10 cellular contexts compared by ENCODE assay signal in genomic region chr9:121652838-121653231, GRCh38. TPM values are rescaled to one million over a fixed set of nuclear protein-coding genes. Genes with fewer than 3 reads are reported as not detected.
DNase-seq lines count a peak whose midpoint lies in the region; ATAC-seq and TF ChIP-seq lines count a peak whose summit lies in the region.
"Had no signal": no experiment of that assay in that cellular context is flagged by ENCODE, and none has a peak within 500 bp of the region (broad histone marks: within the 10 kb centered on the region; RNA-seq: fewer than 3 reads in every experiment).

No MANE protein-coding gene starts in this region.

- peak overlapping the region; percentile 84 for H3K4ac ChIP-seq in mesendoderm (ENCODE audit: low read depth, low read length)

- no peak for DNase-seq in HCT116 (ENCODE audit: low read depth, low spot score)
- no peak for DNase-seq in dorsolateral prefrontal cortex
- no peak for DNase-seq in mesendoderm
- no peak for DNase-seq in smooth muscle cell (lab: John Stamatoyannopoulos, UW; ENCODE audit: unreplicated experiment)
- DNase-seq in COLO668 (lab: John Stamatoyannopoulos, UW; ENCODE audit: unreplicated experiment) = no peak
- DNase-seq in activated CD4-positive, CD25-positive, alpha-beta regulatory T cell treated with anti-CD3 and anti-CD28 coated beads, Interleukin-2, amount 50 U/mL, for 72 hours = no peak
- DNase-seq in NCI-H446 treated with DMSO at 0.1 percent for 48 hours (lab: John Stamatoyannopoulos, UW) = no peak
- DNase-seq: NCI-H146, occipital lobe had no signal

- H3K9me3 ChIP-seq in HCT116 (ENCODE audit: control insufficient read depth in 1 of 2, insufficient read depth in 1 of 2, low read depth in 1 of 2, low read length in 2 of 2) = no peaks in the 10 kb centered on the region
- no peaks in the 10 kb centered on the region for H3K9me3 ChIP-seq in smooth muscle cell (replicated peaks; ENCODE audit: low read depth)

- H3K36me3 ChIP-seq in HCT116 (ENCODE audit: control insufficient read depth in 1 of 2, insufficient read depth in 2 of 2, low read length in 2 of 2) (no peaks in the 10 kb centered on the region), mesendoderm (ENCODE audit: control insufficient read depth, insufficient read depth, low read length) (no peaks in the 10 kb centered on the region), smooth muscle cell (ENCODE audit: low read depth) (no peaks in the 10 kb centered on the region)

- H3K18ac ChIP-seq in mesendoderm (ENCODE audit: low read length) = peak overlapping the region; percentile 94

- peaks cover 3% of the 10 kb centered on the region for H3F3A ChIP-seq in smooth muscle cell (ENCODE audit: low read depth)

- no peak for ATAC-seq in HCT116
- ATAC-seq in HG02938 (IDR thresholded peaks at IDR 0.05; ENCODE audit: unreplicated experiment) = no peak

- H3K56ac ChIP-seq in mesendoderm (ENCODE audit: low read length) = peak overlapping the region; percentile 91

- no peak overlapping the region for H2BK15ac ChIP-seq in mesendoderm (replicated peaks; ENCODE audit: low read depth)

- H3K79me2 ChIP-seq in HCT116 (ENCODE audit: insufficient read depth, low read length) (peaks cover 6% of the 10 kb centered on the region; the same call in 1 of the 2 replicates), mesendoderm (ENCODE audit: control insufficient read depth, insufficient read depth, low read length) (peaks cover 49% of the 10 kb centered on the region), smooth muscle cell (ENCODE audit: low read depth) (peaks cover 54% of the 10 kb centered on the region)

- H3K79me1 ChIP-seq in mesendoderm (ENCODE audit: low read length) = peaks cover 32% of the 10 kb centered on the region

- H3K27ac ChIP-seq in HCT116 (ENCODE audit: low read depth, low read length) (no peak overlapping the region; the same call in 1 of the 2 replicates), dorsolateral prefrontal cortex (peak overlapping the region in 18 of 59 donors; percentile 4 to 87 (median 68)), mesendoderm (ENCODE audit: low read depth, low read length) (no peak overlapping the region), smooth muscle cell (ENCODE audit: low read depth) (no peak overlapping the region)

- no TSS peak for BruUV-seq in HCT116 (replicated peaks; lab: Mats Ljungman, UMichigan)

- intact Hi-C loops in HCT116 (cut with micrococcal nuclease) = no loop called here
- intact Hi-C loops in dorsolateral prefrontal cortex (cut with DNase I) = no loop called here

- H2BK120ac ChIP-seq in mesendoderm (ENCODE audit: low read depth, low read length) = no peak overlapping the region

- H3K27me3 ChIP-seq in HCT116 (ENCODE audit: insufficient read depth, low read length) = no peaks in the 10 kb centered on the region
- no peaks in the 10 kb centered on the region for H3K27me3 ChIP-seq in dorsolateral prefrontal cortex
- no peaks in the 10 kb centered on the region for H3K27me3 ChIP-seq in mesendoderm (ENCODE audit: insufficient read depth, low read length, poor library complexity)
- no peaks in the 10 kb centered on the region for H3K27me3 ChIP-seq in smooth muscle cell (ENCODE audit: low read depth)

- H3K4me2 ChIP-seq in HCT116 (ENCODE audit: low read length) (peak overlapping the region; percentile 93), mesendoderm (ENCODE audit: low read length) (peak overlapping the region; percentile 92), smooth muscle cell (peak overlapping the region; percentile 99)

- no peak for TF ChIP-seq CTCF in HCT116 (IDR thresholded peaks at IDR 0.05 in 2 of 3, conservative IDR thresholded peaks at IDR 0.05 in 1 of 3; ENCODE audit: borderline replicate concordance in 1 of 3, insufficient read depth in 1 of 3, low read depth in 2 of 3, low read length in 2 of 3)
- no peak for TF ChIP-seq CTCF in dorsolateral prefrontal cortex (IDR thresholded peaks at IDR 0.05 in 54 of 56, conservative IDR thresholded peaks at IDR 0.05 in 2 of 56; ENCODE audit: low read depth in 1 of 56, partially characterized antibody in 56 of 56)
- TF ChIP-seq CTCF in smooth muscle cell (IDR thresholded peaks at IDR 0.05; ENCODE audit: borderline replicate concordance, insufficient read depth, poor library complexity, severe bottlenecking) = no peak

- no peaks in the 10 kb centered on the region for H3K9me2 ChIP-seq in HCT116 (ENCODE audit: insufficient read depth)

- TF ChIP-seq POLR2A in HCT116 (IDR thresholded peaks at IDR 0.05; ENCODE audit: borderline replicate concordance, extremely low read depth, insufficient read depth, insufficient read length) = no peak

- H4K20me1 ChIP-seq in HCT116 (ENCODE audit: insufficient read depth) (no peaks in the 10 kb centered on the region), smooth muscle cell (ENCODE audit: low read depth) (peaks cover 57% of the 10 kb centered on the region)

- H3K9ac ChIP-seq in HCT116 (ENCODE audit: low read length) (no peak overlapping the region), mesendoderm (ENCODE audit: low read length) (peak overlapping the region; percentile 80), smooth muscle cell (ENCODE audit: low read depth) (peak overlapping the region; percentile 55)

- POLR2A ChIA-PET in HCT116 (lab: Charles Lee) = no interaction called here

- RAD21 ChIA-PET in HCT116 (lab: Charles Lee; ENCODE audit: low non-redundant PET in 1 of 2, low total read pairs in 2 of 2, uncharacterized antibody in 2 of 2, unreplicated experiment in 2 of 2) = no interaction called here

- no peak for TF ChIP-seq RAD21 in HCT116 (IDR thresholded peaks at IDR 0.05; ENCODE audit: low read depth)

- no peak overlapping the region for H4K8ac ChIP-seq in mesendoderm (ENCODE audit: low read depth, low read length)

- H3K4me1 ChIP-seq in HCT116 (ENCODE audit: control insufficient read depth in 1 of 2, insufficient read depth in 2 of 2, low read length in 2 of 2) = peaks cover 42 to 56% of the 10 kb centered on the region in 2 experiments
- H3K4me1 ChIP-seq in mesendoderm (ENCODE audit: control insufficient read depth, low read depth, low read length) = peaks cover 23% of the 10 kb centered on the region
- peaks cover 23% of the 10 kb centered on the region for H3K4me1 ChIP-seq in smooth muscle cell (ENCODE audit: low read depth)

- peak overlapping the region; percentile 33 for H2BK5ac ChIP-seq in mesendoderm (ENCODE audit: low read length)

- H2AFZ ChIP-seq in HCT116 (ENCODE audit: low read depth, low read length, poor library complexity, severe bottlenecking) (no peak overlapping the region), smooth muscle cell (ENCODE audit: low read depth) (no peak overlapping the region)

- H3K4me3 ChIP-seq in HCT116 (replicated peaks in 1 of 2; ENCODE audit: low read depth in 1 of 2, low read length in 2 of 2) (no peak overlapping the region), dorsolateral prefrontal cortex (peak overlapping the region in 54 of 59 donors; percentile 45 to 83 (median 68)), mesendoderm (ENCODE audit: low read length) (peak overlapping the region; percentile 60), smooth muscle cell (peak overlapping the region; percentile 75)

- no peak overlapping the region for H4K5ac ChIP-seq in mesendoderm (ENCODE audit: low read length)

- no peak overlapping the region for H3K23ac ChIP-seq in mesendoderm (ENCODE audit: low read length)

- peak overlapping the region; percentile 87 for H2AK5ac ChIP-seq in mesendoderm (ENCODE audit: low read length)

- CTCF ChIA-PET in HCT116 (lab: Charles Lee) = no interaction called here

- no CpG with 5 or more reads among the region's 2 CpGs for WGBS in mesendoderm (ENCODE audit: extremely low coverage, insufficient coverage, low lambda C conversion rate)
- WGBS in smooth muscle cell (ENCODE audit: low lambda C conversion rate) = 37% methylated on average over 2 of the region's 2 CpGs

TF ChIP-seq in HCT116, 20 proteins besides CTCF, POLR2A, EP300 and RAD21:
- TF ChIP-seq TCF7L2 (IDR thresholded peaks at IDR 0.05; ENCODE audit: borderline replicate concordance, extremely low read depth, insufficient read depth, insufficient read length) = no peak

RNA-seq across cellular contexts. Expression of gene DAB2IP, which starts 1.4 kb away (rescaled TPM):
- total RNA-seq in HCT116 (2021; ENCODE audit: unreplicated experiment) (31.0 TPM), dorsolateral prefrontal cortex (100 to 1,000 TPM in 19 of 120 experiments, 10 to 100 TPM in 101; 41.7 to 155 (median 82.0) TPM), smooth muscle cell (15.5 and 21.6 TPM in 2 replicates)
- polyA plus RNA-seq in HCT116 (2012) = 15.1 and 18.9 TPM in 2 replicates
- 21.8 TPM for polyA plus RNA-seq in mesendoderm (2013, experiment 1 of 2)
- polyA plus RNA-seq in mesendoderm (2013, experiment 2 of 2) = 21.4 TPM
- polyA plus RNA-seq in smooth muscle cell = 10.4 and 14.0 TPM in 2 replicates

Comparison
In these comparisons a context has a peak if more than half of its experiments do, and no peak if none do; other contexts are left out.
1. H3K4me3 ChIP-seq: peak in dorsolateral prefrontal cortex (54 of 59), mesendoderm (single experiment) and smooth muscle cell (single experiment); none in HCT116 (0 of 2).
2. Peak in every context shown above with its lines, with median percentiles within 50 percentile points of each other: H3K4me2 ChIP-seq.